Comparison of ENCODE assay signal across 13 cellular contexts in the genomic region with DNA sequence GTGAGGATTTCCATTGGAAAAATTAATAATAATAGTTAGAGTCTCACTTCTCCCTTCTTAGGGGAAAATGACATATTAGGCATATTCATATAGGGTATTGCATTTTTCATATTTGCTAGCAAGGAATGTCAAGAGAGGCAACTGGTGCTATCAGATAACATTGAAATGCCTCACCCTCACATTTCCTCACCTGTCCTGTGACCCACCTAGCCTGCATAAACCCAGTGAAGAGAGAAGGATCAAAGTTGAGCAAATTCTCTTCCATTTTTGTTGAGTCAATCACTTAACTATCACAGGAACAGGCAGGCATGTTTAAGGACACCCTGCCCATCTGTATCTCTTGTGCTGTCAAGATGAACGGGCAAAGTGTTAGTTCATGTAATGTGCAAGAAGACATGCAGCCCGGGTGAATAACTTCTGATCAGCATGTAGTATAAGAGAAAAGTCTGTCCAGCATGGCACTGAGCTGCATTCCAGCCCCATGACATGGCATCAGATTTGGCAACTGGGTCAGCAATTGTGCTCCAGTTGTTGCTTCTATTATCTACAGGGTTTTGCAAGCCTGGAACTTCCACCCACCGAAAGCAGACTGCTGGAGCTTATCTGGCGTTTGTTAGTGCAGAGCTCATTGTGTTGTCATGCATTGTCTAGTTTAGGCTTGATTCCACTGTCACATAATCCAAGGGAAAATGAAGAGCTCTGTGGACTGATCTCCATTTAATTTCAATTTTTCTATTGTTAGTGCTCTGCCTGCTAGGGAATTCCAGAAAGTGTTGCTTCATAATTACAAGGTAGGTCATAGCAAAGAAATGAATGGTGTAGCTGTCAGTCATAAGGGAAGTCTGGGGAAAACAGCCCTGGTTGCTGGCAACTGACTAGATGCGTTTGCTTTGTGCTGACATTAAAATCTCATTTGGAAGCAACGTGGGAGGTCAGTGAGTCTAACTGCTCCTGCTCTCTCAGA.
A peak's percentile ranks its signal among the peaks of the same experiment; 100 is the strongest.
DNase-seq lines count a peak whose midpoint lies in the region; ATAC-seq and TF ChIP-seq lines count a peak whose summit lies in the region.
"Had no signal": no experiment of that assay in that cellular context is flagged by ENCODE, and none has a peak within 500 bp of the region (broad histone marks: within the 10 kb centered on the region; RNA-seq: fewer than 3 reads in every experiment).

No MANE protein-coding gene starts in this region.

- TF ChIP-seq CTCF in Caco-2 (IDR thresholded peaks at IDR 0.05; ENCODE audit: insufficient read depth in 1 of 2, low read depth in 1 of 2, low read length in 1 of 2, severe bottlenecking in 1 of 2, unreplicated experiment in 1 of 2): no peak
- no peak for TF ChIP-seq CTCF in osteoblast (IDR thresholded peaks at IDR 0.05; ENCODE audit: extremely low read depth, low read depth, low read length)
- no peak for TF ChIP-seq CTCF in WTC11 (IDR thresholded peaks at IDR 0.05)

- no peak for ATAC-seq in WTC11

- H3K4me3 ChIP-seq in Caco-2 (ENCODE audit: low read depth, low read length): no peak overlapping the region
- no peak overlapping the region for H3K4me3 ChIP-seq in osteoblast (ENCODE audit: insufficient read depth, low read length)

- peak overlapping the region; percentile 79 for H3K27ac ChIP-seq in osteoblast (ENCODE audit: low read depth, low read length)
- H3K27ac ChIP-seq: HL-60 had no signal

- peak overlapping the region; percentile 46 for H3K27ac Mint-ChIP-seq in Caco-2 (ENCODE audit: unreplicated experiment)
- no peak overlapping the region for H3K27ac Mint-ChIP-seq in WTC11

- POLR2A ChIA-PET in Caco-2 (lab: Charles Lee) (no interaction called here), WTC11 (lab: Charles Lee) (no interaction called here)

- no TSS peak for BruUV-seq in Caco-2 (replicated peaks; lab: Mats Ljungman, UMichigan)

- intact Hi-C loops in Caco-2 (cut with micrococcal nuclease; ENCODE audit: unreplicated experiment): no loop called here

- no peaks in the 10 kb centered on the region for H3K79me2 ChIP-seq in osteoblast (ENCODE audit: insufficient read depth, low read length)

- no peaks in the 10 kb centered on the region for H3K36me3 ChIP-seq in Caco-2 (ENCODE audit: control insufficient read depth, insufficient read depth, low read length)
- no peaks in the 10 kb centered on the region for H3K36me3 ChIP-seq in osteoblast (ENCODE audit: insufficient read depth, low read length)

- DNase-seq in Caco-2: peak in 1 of 2 experiments; percentile 24
- DNase-seq in RPMI7951 (ENCODE audit: low read depth): peak; percentile 78
- DNase-seq in fibroblast of peridontal ligament (ENCODE audit: extremely low read depth): peak; percentile 94
- DNase-seq in osteoblast (ENCODE audit: insufficient read length, low spot score, missing footprints): no peak
- DNase-seq in WTC11 (ENCODE audit: low spot score): no peak
- no peak for DNase-seq in HT-29 (ENCODE audit: low spot score)
- DNase-seq in activated CD4-positive, alpha-beta T cell treated with anti-CD3 and anti-CD28 coated beads, Interleukin-2, amount 50 U/mL, for 4 hours: no peak
- DNase-seq in COR-L47 (lab: John Stamatoyannopoulos, UW): no peak
- DNase-seq: activated CD4-positive, alpha-beta T cell treated with anti-CD3 and anti-CD28 coated beads, Interleukin-2, amount 50 U/mL, for 48 hours; DMS79 treated with DMSO at 0.1 percent for 48 hours; mesendoderm had no signal

- H3K27me3 ChIP-seq in Caco-2 (replicated peaks; ENCODE audit: control insufficient read depth, insufficient read depth, low read length) (no peaks in the 10 kb centered on the region), osteoblast (ENCODE audit: insufficient read depth, low read length) (no peaks in the 10 kb centered on the region)

- H3K4me1 ChIP-seq in Caco-2: peaks cover 69% of the 10 kb centered on the region
- H3K4me1 ChIP-seq in osteoblast (ENCODE audit: insufficient read depth, low read length): peaks cover 49% of the 10 kb centered on the region

- CTCF ChIA-PET in Caco-2 (lab: Charles Lee): interaction anchor here (0.9 to 1.3 kb wide), 3 partner anchors 21 to 139 kb away, joined by 3 to 5 read pairs (median 3); a partner anchor contains a TSS
- CTCF ChIA-PET in WTC11 (lab: Charles Lee): interaction anchor here (1.5 kb wide), 1 partner anchor 24 kb away, joined by 4 read pairs; no protein-coding TSS in a partner anchor

- no peak overlapping the region for H2AFZ ChIP-seq in osteoblast (ENCODE audit: low read length)

- H3K4me3 Mint-ChIP-seq in Caco-2 (ENCODE audit: unreplicated experiment): no peak overlapping the region
- no peak overlapping the region for H3K4me3 Mint-ChIP-seq in WTC11
- H3K4me3 Mint-ChIP-seq: brain had no signal

- peak overlapping the region; percentile 54 for H3K4me2 ChIP-seq in osteoblast (ENCODE audit: insufficient read depth, low read length)

- peaks cover 15% of the 10 kb centered on the region for H3K9me3 Mint-ChIP-seq in Caco-2 (ENCODE audit: unreplicated experiment)
- no peaks in the 10 kb centered on the region for H3K9me3 Mint-ChIP-seq in WTC11
- H3K9me3 Mint-ChIP-seq: brain had no signal

- H3K9me3 ChIP-seq in Caco-2 (no peaks in the 10 kb centered on the region), osteoblast (ENCODE audit: low read depth, low read length) (no peaks in the 10 kb centered on the region)

- H4K20me1 ChIP-seq in osteoblast (ENCODE audit: insufficient read depth, low read length): no peaks in the 10 kb centered on the region

- H3K27me3 Mint-ChIP-seq in Caco-2 (ENCODE audit: insufficient read depth, unreplicated experiment) (no peaks in the 10 kb centered on the region), WTC11 (ENCODE audit: low read depth) (no peaks in the 10 kb centered on the region)

- H3K36me3 Mint-ChIP-seq in Caco-2 (ENCODE audit: insufficient read depth, unreplicated experiment): peaks cover 7% of the 10 kb centered on the region
- no peaks in the 10 kb centered on the region for H3K36me3 Mint-ChIP-seq in WTC11
- H3K36me3 Mint-ChIP-seq: brain had no signal

- H3K4me1 Mint-ChIP-seq in Caco-2 (ENCODE audit: low read depth, unreplicated experiment) (peaks cover 45% of the 10 kb centered on the region), WTC11 (no peaks in the 10 kb centered on the region)

TF ChIP-seq in WTC11, 78 proteins besides CTCF, POLR2A, EP300 and RAD21 (continues in another document):
- TF ChIP-seq OVOL2 (CRISPR knock-in tag; IDR thresholded peaks at IDR 0.05; ENCODE audit: borderline replicate concordance) (no peak), TP53 (CRISPR knock-in tag; IDR thresholded peaks at IDR 0.05) (no peak), MYBL2 (CRISPR knock-in tag; IDR thresholded peaks at IDR 0.05) (no peak), MXD4 (CRISPR knock-in tag; IDR thresholded peaks at IDR 0.05; ENCODE audit: borderline replicate concordance) (no peak), SP1 (CRISPR knock-in tag; conservative IDR thresholded peaks at IDR 0.05) (no peak), GABPB1 (CRISPR knock-in tag; IDR thresholded peaks at IDR 0.05) (no peak), RELA (CRISPR knock-in tag; IDR thresholded peaks at IDR 0.05; ENCODE audit: borderline replicate concordance) (no peak), ZNF138 (CRISPR knock-in tag; conservative IDR thresholded peaks at IDR 0.05) (no peak), NR1H2 (CRISPR knock-in tag; IDR thresholded peaks at IDR 0.05) (no peak)
- TF ChIP-seq, protein P1, sequence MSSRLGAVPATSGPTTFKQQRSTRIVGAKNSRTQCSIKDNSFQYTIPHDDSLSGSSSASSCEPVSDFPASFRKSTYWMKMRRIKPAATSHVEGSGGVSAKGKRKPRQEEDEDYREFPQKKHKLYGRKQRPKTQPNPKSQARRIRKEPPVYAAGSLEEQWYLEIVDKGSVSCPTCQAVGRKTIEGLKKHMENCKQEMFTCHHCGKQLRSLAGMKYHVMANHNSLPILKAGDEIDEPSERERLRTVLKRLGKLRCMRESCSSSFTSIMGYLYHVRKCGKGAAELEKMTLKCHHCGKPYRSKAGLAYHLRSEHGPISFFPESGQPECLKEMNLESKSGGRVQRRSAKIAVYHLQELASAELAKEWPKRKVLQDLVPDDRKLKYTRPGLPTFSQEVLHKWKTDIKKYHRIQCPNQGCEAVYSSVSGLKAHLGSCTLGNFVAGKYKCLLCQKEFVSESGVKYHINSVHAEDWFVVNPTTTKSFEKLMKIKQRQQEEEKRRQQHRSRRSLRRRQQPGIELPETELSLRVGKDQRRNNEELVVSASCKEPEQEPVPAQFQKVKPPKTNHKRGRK (CRISPR knock-in tag; IDR thresholded peaks at IDR 0.05; ENCODE audit: borderline replicate concordance): no peak
- TF ChIP-seq, protein P2, sequence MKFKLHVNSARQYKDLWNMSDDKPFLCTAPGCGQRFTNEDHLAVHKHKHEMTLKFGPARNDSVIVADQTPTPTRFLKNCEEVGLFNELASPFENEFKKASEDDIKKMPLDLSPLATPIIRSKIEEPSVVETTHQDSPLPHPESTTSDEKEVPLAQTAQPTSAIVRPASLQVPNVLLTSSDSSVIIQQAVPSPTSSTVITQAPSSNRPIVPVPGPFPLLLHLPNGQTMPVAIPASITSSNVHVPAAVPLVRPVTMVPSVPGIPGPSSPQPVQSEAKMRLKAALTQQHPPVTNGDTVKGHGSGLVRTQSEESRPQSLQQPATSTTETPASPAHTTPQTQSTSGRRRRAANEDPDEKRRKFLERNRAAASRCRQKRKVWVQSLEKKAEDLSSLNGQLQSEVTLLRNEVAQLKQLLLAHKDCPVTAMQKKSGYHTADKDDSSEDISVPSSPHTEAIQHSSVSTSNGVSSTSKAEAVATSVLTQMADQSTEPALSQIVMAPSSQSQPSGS (CRISPR knock-in tag; IDR thresholded peaks at IDR 0.05; ENCODE audit: borderline replicate concordance, low read depth): no peak
- TF ChIP-seq, protein P3, sequence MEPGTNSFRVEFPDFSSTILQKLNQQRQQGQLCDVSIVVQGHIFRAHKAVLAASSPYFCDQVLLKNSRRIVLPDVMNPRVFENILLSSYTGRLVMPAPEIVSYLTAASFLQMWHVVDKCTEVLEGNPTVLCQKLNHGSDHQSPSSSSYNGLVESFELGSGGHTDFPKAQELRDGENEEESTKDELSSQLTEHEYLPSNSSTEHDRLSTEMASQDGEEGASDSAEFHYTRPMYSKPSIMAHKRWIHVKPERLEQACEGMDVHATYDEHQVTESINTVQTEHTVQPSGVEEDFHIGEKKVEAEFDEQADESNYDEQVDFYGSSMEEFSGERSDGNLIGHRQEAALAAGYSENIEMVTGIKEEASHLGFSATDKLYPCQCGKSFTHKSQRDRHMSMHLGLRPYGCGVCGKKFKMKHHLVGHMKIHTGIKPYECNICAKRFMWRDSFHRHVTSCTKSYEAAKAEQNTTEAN (CRISPR knock-in tag; IDR thresholded peaks at IDR 0.05): no peak
- TF ChIP-seq, protein P4, sequence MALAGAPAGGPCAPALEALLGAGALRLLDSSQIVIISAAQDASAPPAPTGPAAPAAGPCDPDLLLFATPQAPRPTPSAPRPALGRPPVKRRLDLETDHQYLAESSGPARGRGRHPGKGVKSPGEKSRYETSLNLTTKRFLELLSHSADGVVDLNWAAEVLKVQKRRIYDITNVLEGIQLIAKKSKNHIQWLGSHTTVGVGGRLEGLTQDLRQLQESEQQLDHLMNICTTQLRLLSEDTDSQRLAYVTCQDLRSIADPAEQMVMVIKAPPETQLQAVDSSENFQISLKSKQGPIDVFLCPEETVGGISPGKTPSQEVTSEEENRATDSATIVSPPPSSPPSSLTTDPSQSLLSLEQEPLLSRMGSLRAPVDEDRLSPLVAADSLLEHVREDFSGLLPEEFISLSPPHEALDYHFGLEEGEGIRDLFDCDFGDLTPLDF (CRISPR knock-in tag; IDR thresholded peaks at IDR 0.05): no peak

Comparison
In these comparisons a context has a peak if more than half of its experiments do, and no peak if none do; other contexts are left out.
1. DNase-seq: peak in RPMI7951 (single experiment) and fibroblast of peridontal ligament (single experiment); none in osteoblast (single experiment), WTC11 (single experiment), HT-29 (single experiment), activated CD4-positive, alpha-beta T cell treated with anti-CD3 and anti-CD28 coated beads, Interleukin-2, amount 50 U/mL, for 4 hours (0 of 2) and COR-L47 (single experiment).